31 cellular contexts compared by ENCODE assay signal in the genomic region with DNA sequence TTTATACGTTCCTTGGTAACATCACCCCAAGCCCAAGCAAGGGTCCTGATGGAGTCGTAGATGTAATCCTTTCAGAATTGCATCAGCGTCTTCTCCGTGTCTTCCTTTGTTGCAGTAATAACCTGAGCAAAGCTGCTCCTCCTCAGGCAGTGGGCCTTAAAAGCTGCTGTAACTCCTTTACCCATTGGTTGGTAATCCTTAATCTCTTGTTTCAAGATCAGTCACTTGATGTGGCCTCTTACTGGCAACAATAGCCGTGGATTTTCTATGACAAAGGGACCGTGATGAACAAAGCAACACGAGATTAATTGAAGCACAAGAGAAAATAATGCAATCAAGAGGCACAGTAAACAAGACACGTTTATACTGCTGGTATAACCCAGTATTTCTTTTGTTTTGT. TPM values are rescaled to one million over a fixed set of nuclear protein-coding genes. Genes with fewer than 3 reads are reported as not detected.
"Had no signal": no experiment of that assay in that cellular context is flagged by ENCODE, and none has a peak within 500 bp of the region (broad histone marks: within the 10 kb centered on the region; RNA-seq: fewer than 3 reads in every experiment).

No MANE protein-coding gene starts in this region.

- H3K9me3 Mint-ChIP-seq: activated CD4-positive, alpha-beta T cell treated with anti-CD3 and anti-CD28 coated beads, Interleukin-2, amount 10 ng/mL, durations not matched to agents 7 days and 5 days; activated naive CD8-positive, alpha-beta T cell treated with anti-CD3 and anti-CD28 coated beads, Interleukin-2, amount 10 ng/mL, durations not matched to agents 7 days and 5 days; activated T-cell treated with anti-CD3 and anti-CD28 coated beads, Interleukin-2, amount 50 U/mL, for 24 hours; activated T-helper 1 cell treated with anti-CD3 and anti-CD28 coated beads, Interleukin-12 subunit alpha, Interleukin-12 subunit beta, Interleukin-2, Interleukin-4 antibody, amounts not matched to agents 30 ng/mL and 10 ng/mL and 1 ng/mL, durations not matched to agents 14 hours and 24 hours and 36 hours; central memory CD8-positive, alpha-beta T cell had no signal

- H3K36me3 ChIP-seq: cardiac muscle cell, SJCRH30 had no signal

- H3K27ac ChIP-seq: ascending aorta, cardiac muscle cell, SJCRH30, SK-N-MC had no signal

- H3K36me3 Mint-ChIP-seq: activated naive CD8-positive, alpha-beta T cell treated with anti-CD3 and anti-CD28 coated beads, Interleukin-2, amount 10 ng/mL, durations not matched to agents 7 days and 5 days had no signal

- H3K4me3 Mint-ChIP-seq: activated CD4-positive, alpha-beta T cell treated with anti-CD3 and anti-CD28 coated beads for 36 hours; activated CD4-positive, alpha-beta T cell treated with anti-CD3 and anti-CD28 coated beads, Interleukin-2, amount 10 ng/mL, durations not matched to agents 7 days and 5 days; activated CD8-positive, alpha-beta T cell treated with anti-CD3 and anti-CD28 coated beads, Interleukin-2, amount 10 ng/mL, durations not matched to agents 7 days and 5 days; activated naive CD8-positive, alpha-beta T cell treated with anti-CD3 and anti-CD28 coated beads, Interleukin-2, amount 10 ng/mL, durations not matched to agents 7 days and 5 days; activated T-cell treated with anti-CD3 and anti-CD28 coated beads, Interleukin-2, amount 50 U/mL, for 24 hours; activated T-helper 1 cell treated with anti-CD3 and anti-CD28 coated beads, Interleukin-12 subunit alpha, Interleukin-12 subunit beta, Interleukin-2, Interleukin-4 antibody, amounts not matched to agents 30 ng/mL and 10 ng/mL and 1 ng/mL, durations not matched to agents 14 hours and 24 hours and 36 hours; central memory CD8-positive, alpha-beta T cell had no signal

- H3K27me3 Mint-ChIP-seq: activated CD4-positive, alpha-beta T cell treated with anti-CD3 and anti-CD28 coated beads for 36 hours; activated naive CD8-positive, alpha-beta T cell treated with anti-CD3 and anti-CD28 coated beads, Interleukin-2, amount 10 ng/mL, durations not matched to agents 7 days and 5 days; activated T-cell treated with anti-CD3 and anti-CD28 coated beads, Interleukin-2, amount 50 U/mL, for 24 hours; central memory CD8-positive, alpha-beta T cell had no signal

- H3K4me1 ChIP-seq: ascending aorta, SJCRH30 had no signal

- H3K27ac Mint-ChIP-seq: activated CD4-positive, alpha-beta T cell treated with anti-CD3 and anti-CD28 coated beads for 36 hours; activated CD4-positive, alpha-beta T cell treated with anti-CD3 and anti-CD28 coated beads, Interleukin-2, amount 10 ng/mL, durations not matched to agents 7 days and 5 days; activated CD8-positive, alpha-beta T cell treated with anti-CD3 and anti-CD28 coated beads, Interleukin-2, amount 10 ng/mL, durations not matched to agents 7 days and 5 days; activated naive CD8-positive, alpha-beta T cell treated with anti-CD3 and anti-CD28 coated beads, Interleukin-2, amount 10 ng/mL, durations not matched to agents 7 days and 5 days; activated T-cell treated with anti-CD3 and anti-CD28 coated beads, Interleukin-2, amount 50 U/mL, for 24 hours; activated T-helper 1 cell treated with anti-CD3 and anti-CD28 coated beads, Interleukin-12 subunit alpha, Interleukin-12 subunit beta, Interleukin-2, Interleukin-4 antibody, amounts not matched to agents 30 ng/mL and 10 ng/mL and 1 ng/mL, durations not matched to agents 14 hours and 24 hours and 36 hours had no signal

- DNase-seq: activated CD4-positive, alpha-beta T cell treated with anti-CD3 and anti-CD28 coated beads for 36 hours; activated CD4-positive, alpha-beta T cell treated with anti-CD3 and anti-CD28 coated beads, Interleukin-2, amount 10 ng/mL, durations not matched to agents 7 days and 5 days; activated CD4-positive, alpha-beta T cell treated with anti-CD3 and anti-CD28 coated beads, Interleukin-2, amount 50 U/mL, for 48 hours; activated CD8-positive, alpha-beta T cell treated with anti-CD3 and anti-CD28 coated beads, Interleukin-2, amount 10 ng/mL, durations not matched to agents 7 days and 5 days; activated effector memory CD4-positive, alpha-beta T cell treated with Interleukin-2 at 50 U/mL for 16 hours; activated naive CD4-positive, alpha-beta T cell; activated naive CD4-positive, alpha-beta T cell treated with anti-CD3 and anti-CD28 coated beads, Interleukin-2, amount 50 U/mL, for 16 hours; activated naive CD8-positive, alpha-beta T cell treated with anti-CD3 and anti-CD28 coated beads, Interleukin-2, amount 10 ng/mL, durations not matched to agents 7 days and 5 days; activated T-cell treated with anti-CD3 and anti-CD28 coated beads, Interleukin-2, amount 50 U/mL, for 24 hours; amygdala; NCI-H1105; NCI-H1436; NCI-H1694; NCI-H1930; NCI-H2081 treated with DMSO at 0.1 percent for 48 hours; NCI-H2171; NCI-H510A; NCI-H526; NCI-H748 treated with DMSO at 0.1 percent for 48 hours; SHP77; SJCRH30; T1000 had no signal

- ATAC-seq: activated CD4-positive, alpha-beta T cell treated with anti-CD3 and anti-CD28 coated beads for 36 hours; activated CD4-positive, CD25-positive, alpha-beta regulatory T cell treated with anti-CD3 and anti-CD28 coated beads, Interleukin-2, amount 50 U/mL, for 24 hours; activated CD8-positive, alpha-beta T cell treated with anti-CD3 and anti-CD28 coated beads, Interleukin-2, amount 10 ng/mL, durations not matched to agents 7 days and 5 days; Panc1 had no signal

- H3K4me1 Mint-ChIP-seq: activated CD4-positive, alpha-beta T cell treated with anti-CD3 and anti-CD28 coated beads for 36 hours; activated CD4-positive, alpha-beta T cell treated with anti-CD3 and anti-CD28 coated beads, Interleukin-2, amount 10 ng/mL, durations not matched to agents 7 days and 5 days; activated naive CD8-positive, alpha-beta T cell treated with anti-CD3 and anti-CD28 coated beads, Interleukin-2, amount 10 ng/mL, durations not matched to agents 7 days and 5 days; central memory CD8-positive, alpha-beta T cell had no signal

- H3K27me3 ChIP-seq: ascending aorta, cardiac muscle cell, SJCRH30 had no signal

- H3K4me3 ChIP-seq: ascending aorta, cardiac muscle cell, K562, SJCRH30, SK-N-MC had no signal

- H3K9me3 ChIP-seq: ascending aorta, SJCRH30 had no signal

RNA-seq across cellular contexts. Expression of a gene that starts 50.0 kb away (rescaled TPM):
- total RNA-seq: RPMI7951 had no signal
